Comparison of ENCODE assay signal across 15 cellular contexts in the genomic region with DNA sequence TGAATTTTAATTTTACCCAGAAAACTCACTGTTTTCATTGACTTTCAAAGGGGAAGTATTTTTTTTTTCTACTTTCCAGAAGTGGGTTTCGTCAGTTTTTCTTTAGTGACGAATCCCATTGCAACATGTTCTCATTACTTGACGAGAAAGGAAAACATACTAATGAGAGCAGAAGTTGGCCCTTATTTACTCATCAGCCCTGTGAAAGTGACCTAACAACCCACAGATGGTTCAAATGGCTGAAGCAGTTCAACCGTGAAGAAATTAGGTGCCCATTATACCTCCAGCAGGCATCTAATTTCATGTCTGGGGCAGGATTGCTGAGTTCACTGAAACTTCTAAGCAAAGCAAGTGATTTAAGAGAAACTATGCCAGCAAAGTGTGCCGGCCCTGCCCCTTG. TPM values are rescaled to one million over a fixed set of nuclear protein-coding genes. Genes with fewer than 3 reads are reported as not detected.
A peak's percentile ranks its signal among the peaks of the same experiment; 100 is the strongest.
DNase-seq lines count a peak whose midpoint lies in the region; ATAC-seq and TF ChIP-seq lines count a peak whose summit lies in the region.
"Had no signal": no experiment of that assay in that cellular context is flagged by ENCODE, and none has a peak within 500 bp of the region (broad histone marks: within the 10 kb centered on the region; RNA-seq: fewer than 3 reads in every experiment).

No MANE protein-coding gene starts in this region.

- no peaks in the 10 kb centered on the region; the same call in 1 of the 2 replicates for H4K20me1 ChIP-seq in GM23338 (replicated peaks; ENCODE audit: insufficient read depth)

- no peak overlapping the region for H3K27ac Mint-ChIP-seq in GM23338
- H3K27ac Mint-ChIP-seq in activated naive CD8-positive, alpha-beta T cell treated with anti-CD3 and anti-CD28 coated beads for 36 hours, result no peak overlapping the region
- H3K27ac Mint-ChIP-seq: WTC11 had no signal

- peaks cover 7% of the 10 kb centered on the region; the same call in 1 of the 2 replicates for H3K9me2 ChIP-seq in GM23338 (ENCODE audit: insufficient read depth)

- H3K27ac ChIP-seq in ACC112 (ENCODE audit: low read depth, low read length) (peak overlapping the region; percentile 47), GM23338 (ENCODE audit: low read depth) (no peak overlapping the region)
- H3K27ac ChIP-seq: SJSA1 had no signal

- H3K27me3 ChIP-seq in ACC112 (ENCODE audit: insufficient read depth, low read length), result no peaks in the 10 kb centered on the region
- no peaks in the 10 kb centered on the region for H3K27me3 ChIP-seq in GM23338 (ENCODE audit: insufficient read depth)
- H3K27me3 ChIP-seq: adrenal gland, SJSA1 had no signal

- H3K79me2 ChIP-seq in ACC112 (ENCODE audit: control insufficient read depth, insufficient read depth, low read length, unreplicated experiment) (no peaks in the 10 kb centered on the region), GM23338 (replicated peaks; ENCODE audit: insufficient read depth) (no peaks in the 10 kb centered on the region)

- DNase-seq in GM23338 (ENCODE audit: low spot score), result no peak
- DNase-seq in SIG-M5 (lab: John Stamatoyannopoulos, UW), result peak; percentile 51
- peak; percentile 94 for DNase-seq in kidney glomerular epithelial cell (lab: John Stamatoyannopoulos, UW)
- DNase-seq in amygdala (lab: John Stamatoyannopoulos, UW), result no peak
- DNase-seq in activated naive CD8-positive, alpha-beta T cell treated with anti-CD3 and anti-CD28 coated beads for 36 hours, result no peak
- DNase-seq: dermis blood vessel endothelial cell; glutamatergic neuron; stimulated activated CD4-positive, alpha-beta T cell treated with anti-CD3 and anti-CD28 coated beads, Interleukin-4, amount 100 ng/mL, for 24 hours; stimulated activated naive CD8-positive, alpha-beta T cell treated with anti-CD3 and anti-CD28 coated beads, Interleukin-15, Interleukin-2, amounts not matched to agents 100 U/mL and 50 U/mL, for 24 hours had no signal

- H3K4me1 Mint-ChIP-seq in GM23338, result no peaks in the 10 kb centered on the region
- no peaks in the 10 kb centered on the region for H3K4me1 Mint-ChIP-seq in activated naive CD8-positive, alpha-beta T cell treated with anti-CD3 and anti-CD28 coated beads for 36 hours
- H3K4me1 Mint-ChIP-seq: WTC11 had no signal

- H3K4me1 ChIP-seq in ACC112 (ENCODE audit: control insufficient read depth, insufficient read depth, low read length, unreplicated experiment), result peaks cover 24% of the 10 kb centered on the region
- no peaks in the 10 kb centered on the region for H3K4me1 ChIP-seq in GM23338 (ENCODE audit: insufficient read depth)
- H3K4me1 ChIP-seq: SJSA1 had no signal

- no peaks in the 10 kb centered on the region for H3K9me3 Mint-ChIP-seq in GM23338
- H3K9me3 Mint-ChIP-seq in activated naive CD8-positive, alpha-beta T cell treated with anti-CD3 and anti-CD28 coated beads for 36 hours, result no peaks in the 10 kb centered on the region
- H3K9me3 Mint-ChIP-seq: WTC11 had no signal

- no peaks in the 10 kb centered on the region for H3K36me3 Mint-ChIP-seq in GM23338 (ENCODE audit: low read depth)
- H3K36me3 Mint-ChIP-seq in activated naive CD8-positive, alpha-beta T cell treated with anti-CD3 and anti-CD28 coated beads for 36 hours, result peaks cover 1% of the 10 kb centered on the region
- H3K36me3 Mint-ChIP-seq: WTC11 had no signal

- no peaks in the 10 kb centered on the region for H3K36me3 ChIP-seq in ACC112 (ENCODE audit: insufficient read depth, low read length)
- H3K36me3 ChIP-seq in GM23338 (ENCODE audit: insufficient read depth), result no peaks in the 10 kb centered on the region
- H3K36me3 ChIP-seq: adrenal gland, SJSA1 had no signal

- no peak for ATAC-seq in GM23338
- ATAC-seq in GM18873 (IDR thresholded peaks at IDR 0.05; ENCODE audit: low FRiP score, unreplicated experiment), result no peak
- no peak for ATAC-seq in HG03342 (IDR thresholded peaks at IDR 0.05; ENCODE audit: unreplicated experiment)
- ATAC-seq: stimulated activated naive CD8-positive, alpha-beta T cell treated with anti-CD3 and anti-CD28 coated beads, Interleukin-15, Interleukin-2, amounts not matched to agents 100 U/mL and 50 U/mL, for 24 hours; WTC11 had no signal

- H2AFZ ChIP-seq in ACC112 (ENCODE audit: low read length, unreplicated experiment) (no peak overlapping the region), GM23338 (peak overlapping the region; percentile 88; the same call in 1 of the 2 replicates)

- H3K4me2 ChIP-seq in GM23338, result no peak overlapping the region

- no peak for TF ChIP-seq CTCF in GM23338 (conservative IDR thresholded peaks at IDR 0.05; ENCODE audit: low read depth in 2 of 2)

- no peak overlapping the region for H3K4me3 ChIP-seq in ACC112 (ENCODE audit: low read depth, low read length)
- H3K4me3 ChIP-seq in GM23338, result no peak overlapping the region
- H3K4me3 ChIP-seq: adrenal gland, SJSA1 had no signal

- H3F3A ChIP-seq in GM23338 (replicated peaks; ENCODE audit: low read depth), result no peaks in the 10 kb centered on the region

- no peak overlapping the region for H3K4me3 Mint-ChIP-seq in GM23338
- H3K4me3 Mint-ChIP-seq in activated naive CD8-positive, alpha-beta T cell treated with anti-CD3 and anti-CD28 coated beads for 36 hours, result no peak overlapping the region
- H3K4me3 Mint-ChIP-seq: WTC11 had no signal

- no peaks in the 10 kb centered on the region for H3K27me3 Mint-ChIP-seq in GM23338 (ENCODE audit: insufficient read depth, low read depth, poor library complexity)
- H3K27me3 Mint-ChIP-seq in activated naive CD8-positive, alpha-beta T cell treated with anti-CD3 and anti-CD28 coated beads for 36 hours, result peaks cover 11% of the 10 kb centered on the region

TF ChIP-seq in GM23338, 12 proteins besides CTCF, POLR2A, EP300 and RAD21 (continues in another document):
- TF ChIP-seq ZNF114 (CRISPR knock-in tag; IDR thresholded peaks at IDR 0.05) (no peak), STAT1 (IDR thresholded peaks at IDR 0.05; ENCODE audit: unreplicated experiment) (no peak), NANOG (IDR thresholded peaks at IDR 0.05; ENCODE audit: borderline replicate concordance) (no peak), EZH2 (IDR thresholded peaks at IDR 0.05; ENCODE audit: low read depth, unreplicated experiment) (no peak)
- TF ChIP-seq, protein P1, sequence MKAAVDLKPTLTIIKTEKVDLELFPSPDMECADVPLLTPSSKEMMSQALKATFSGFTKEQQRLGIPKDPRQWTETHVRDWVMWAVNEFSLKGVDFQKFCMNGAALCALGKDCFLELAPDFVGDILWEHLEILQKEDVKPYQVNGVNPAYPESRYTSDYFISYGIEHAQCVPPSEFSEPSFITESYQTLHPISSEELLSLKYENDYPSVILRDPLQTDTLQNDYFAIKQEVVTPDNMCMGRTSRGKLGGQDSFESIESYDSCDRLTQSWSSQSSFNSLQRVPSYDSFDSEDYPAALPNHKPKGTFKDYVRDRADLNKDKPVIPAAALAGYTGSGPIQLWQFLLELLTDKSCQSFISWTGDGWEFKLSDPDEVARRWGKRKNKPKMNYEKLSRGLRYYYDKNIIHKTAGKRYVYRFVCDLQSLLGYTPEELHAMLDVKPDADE (IDR thresholded peaks at IDR 0.05), result no peak

RNA-seq across cellular contexts. Expression of a gene that starts 9.0 kb away (rescaled TPM):
- not detected in 2 replicates for total RNA-seq in GM23338 (2014; rRNA removed; shearing (Covaris generic))
- polyA plus RNA-seq in GM23338 (2016; fragmentation: Nextera tagmentation; extraction: Ambion mirVana), result not detected in 2 replicates
- not detected for total RNA-seq in activated naive CD8-positive, alpha-beta T cell treated with anti-CD3 and anti-CD28 coated beads for 36 hours
- total RNA-seq: SJSA1 had no signal

Comparison
In these comparisons a context has a peak if more than half of its experiments do, and no peak if none do; other contexts are left out.
1. DNase-seq: peak in SIG-M5 (single experiment) and kidney glomerular epithelial cell (single experiment); none in GM23338 (single experiment), amygdala (0 of 56) and activated naive CD8-positive, alpha-beta T cell treated with anti-CD3 and anti-CD28 coated beads for 36 hours (single experiment).